ENCODE assay signal across 32 cellular contexts in the genomic region with DNA sequence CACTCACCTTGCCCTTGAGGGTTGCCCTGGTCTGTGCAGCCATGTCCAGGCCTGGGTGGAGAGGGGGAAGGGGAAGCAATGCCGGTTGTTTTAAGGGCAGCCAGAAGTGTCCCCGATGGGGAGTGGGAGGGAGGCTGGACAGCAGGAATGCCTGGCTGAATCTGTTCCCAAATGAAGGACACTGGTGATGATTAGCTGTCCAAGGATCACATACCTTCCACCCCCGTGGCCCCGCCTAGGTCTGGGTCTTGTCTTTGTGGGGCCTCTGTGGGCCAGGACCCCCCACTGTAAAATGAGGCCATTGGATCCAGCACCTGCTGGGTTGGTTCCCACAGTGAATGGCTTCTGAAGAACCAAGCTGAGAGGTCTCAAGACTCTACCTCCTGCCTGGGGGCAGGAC.
"Had no signal": no experiment of that assay in that cellular context is flagged by ENCODE, and none has a peak within 500 bp of the region (broad histone marks: within the 10 kb centered on the region; RNA-seq: fewer than 3 reads in every experiment).

No MANE protein-coding gene starts in this region.

- H3K36me3 ChIP-seq: adrenal gland, breast epithelium, SJSA1 had no signal

- FAIRE-seq: astrocyte, RCC 7860, TTC549 had no signal

- H3K27ac Mint-ChIP-seq: activated CD4-positive, alpha-beta T cell treated with anti-CD3 and anti-CD28 coated beads, Interleukin-2, amount 10 ng/mL, durations not matched to agents 24 days and 14 days; activated naive CD8-positive, alpha-beta T cell treated with anti-CD3 and anti-CD28 coated beads, Interleukin-2, amount 10 ng/mL, durations not matched to agents 7 days and 5 days; activated T-cell treated with anti-CD3 and anti-CD28 coated beads, Interleukin-2, amount 50 U/mL, for 72 hours; activated T-helper 17 cell treated with anti-CD3 and anti-CD28 coated beads, Interleukin-2, amount 50 U/mL, for 72 hours; T-helper 1 cell treated with Interleukin-12 subunit alpha and Interleukin-12 subunit beta and Interleukin-4 antibody, amounts not matched to agents 30 μg/mL and 1 μg/mL, for 36 hours; T-helper 2 cell treated with Interferon-gamma antibody and Interleukin-4, amounts not matched to agents 5 μg/mL and 100 μg/mL, for 36 hours had no signal

- DNase-seq: activated CD4-positive, alpha-beta T cell treated with anti-CD3 and anti-CD28 coated beads, Interleukin-2, amount 10 ng/mL, durations not matched to agents 24 days and 14 days; activated CD4-positive, alpha-beta T cell treated with anti-CD3 and anti-CD28 coated beads, Interleukin-2, amount 50 U/mL, for 4 hours; activated CD8-positive, alpha-beta T cell treated with anti-CD3 and anti-CD28 coated beads for 36 hours; activated effector memory CD4-positive, alpha-beta T cell treated with anti-CD3 and anti-CD28 coated beads, Interleukin-2, amount 50 U/mL, for 16 hours; activated naive CD4-positive, alpha-beta T cell; activated naive CD4-positive, alpha-beta T cell treated with anti-CD3 and anti-CD28 coated beads, Interleukin-2, amount 50 U/mL, for 16 hours; activated naive CD8-positive, alpha-beta T cell treated with anti-CD3 and anti-CD28 coated beads, Interleukin-2, amount 10 ng/mL, durations not matched to agents 7 days and 5 days; activated T-cell treated with anti-CD3 and anti-CD28 coated beads, Interleukin-2, amount 50 U/mL, for 1 hour; activated T-cell treated with anti-CD3 and anti-CD28 coated beads, Interleukin-2, amount 50 U/mL, for 72 hours; adrenal gland; body of pancreas; NCI-H1048; NCI-H1436 treated with DMSO at 0.1 percent for 48 hours; NCI-H187; NCI-H2029 treated with DMSO at 0.1 percent for 48 hours; NCI-H2107; NCI-H2171; NCI-H510A; NCI-H526; NCI-H748 treated with DMSO at 0.1 percent for 48 hours; NK-92 treated with Interleukin-12 subunit alpha and Interleukin-12 subunit beta, amount 100 ng/mL, for 24 hours; PC-9; SHP77 treated with DMSO at 0.1 percent for 48 hours; SK-N-SH had no signal

- H3K4me3 ChIP-seq: adrenal gland, body of pancreas, breast epithelium, PC-9, SJSA1 had no signal

- H3K4me2 ChIP-seq: PC-9, SK-N-SH had no signal

- H3K36me3 Mint-ChIP-seq: activated naive CD8-positive, alpha-beta T cell treated with anti-CD3 and anti-CD28 coated beads, Interleukin-2, amount 10 ng/mL, durations not matched to agents 7 days and 5 days had no signal

- H3K4me3 Mint-ChIP-seq: activated CD4-positive, alpha-beta T cell treated with anti-CD3 and anti-CD28 coated beads, Interleukin-2, amount 10 ng/mL, durations not matched to agents 24 days and 14 days; activated CD8-positive, alpha-beta T cell treated with anti-CD3 and anti-CD28 coated beads for 36 hours; activated naive CD8-positive, alpha-beta T cell treated with anti-CD3 and anti-CD28 coated beads, Interleukin-2, amount 10 ng/mL, durations not matched to agents 7 days and 5 days; activated T-cell treated with anti-CD3 and anti-CD28 coated beads, Interleukin-2, amount 50 U/mL, for 72 hours; activated T-helper 17 cell treated with anti-CD3 and anti-CD28 coated beads, Interleukin-2, amount 50 U/mL, for 72 hours; T-helper 1 cell treated with Interleukin-12 subunit alpha and Interleukin-12 subunit beta and Interleukin-4 antibody, amounts not matched to agents 30 μg/mL and 1 μg/mL, for 36 hours; T-helper 2 cell treated with Interferon-gamma antibody and Interleukin-4, amounts not matched to agents 5 μg/mL and 100 μg/mL, for 36 hours had no signal

- H3K9ac ChIP-seq: SK-N-SH had no signal

- H3K4me1 ChIP-seq: adrenal gland, body of pancreas, breast epithelium, SJSA1 had no signal

- H3K9me3 ChIP-seq: adrenal gland, body of pancreas, breast epithelium, SJSA1, SK-N-SH had no signal

- H3K27ac ChIP-seq: adrenal gland, body of pancreas, breast epithelium, PC-9, SJSA1 had no signal

- H2AFZ ChIP-seq: PC-9 had no signal

- H3K27me3 Mint-ChIP-seq: activated CD4-positive, alpha-beta T cell treated with anti-CD3 and anti-CD28 coated beads, Interleukin-2, amount 10 ng/mL, durations not matched to agents 24 days and 14 days; activated CD8-positive, alpha-beta T cell treated with anti-CD3 and anti-CD28 coated beads for 36 hours; activated naive CD8-positive, alpha-beta T cell treated with anti-CD3 and anti-CD28 coated beads, Interleukin-2, amount 10 ng/mL, durations not matched to agents 7 days and 5 days had no signal

- H3K9me3 Mint-ChIP-seq: activated CD8-positive, alpha-beta T cell treated with anti-CD3 and anti-CD28 coated beads for 36 hours; activated naive CD8-positive, alpha-beta T cell treated with anti-CD3 and anti-CD28 coated beads, Interleukin-2, amount 10 ng/mL, durations not matched to agents 7 days and 5 days; activated T-helper 17 cell treated with anti-CD3 and anti-CD28 coated beads, Interleukin-2, amount 50 U/mL, for 72 hours; T-helper 1 cell treated with Interleukin-12 subunit alpha and Interleukin-12 subunit beta and Interleukin-4 antibody, amounts not matched to agents 30 μg/mL and 1 μg/mL, for 36 hours; T-helper 2 cell treated with Interferon-gamma antibody and Interleukin-4, amounts not matched to agents 5 μg/mL and 100 μg/mL, for 36 hours had no signal

- H3K4me1 Mint-ChIP-seq: activated T-helper 17 cell treated with anti-CD3 and anti-CD28 coated beads, Interleukin-2, amount 50 U/mL, for 72 hours had no signal

- ATAC-seq: activated CD8-positive, alpha-beta T cell treated with anti-CD3 and anti-CD28 coated beads for 36 hours; activated T-cell treated with anti-CD3 and anti-CD28 coated beads, Interleukin-2, amount 50 U/mL, for 72 hours; activated T-helper 17 cell treated with anti-CD3 and anti-CD28 coated beads, Interleukin-2, amount 50 U/mL, for 72 hours; body of pancreas had no signal

- H3K27me3 ChIP-seq: adrenal gland, body of pancreas, breast epithelium, SJSA1 had no signal
